ENCODE assay signal across 16 cellular contexts in the genomic region with DNA sequence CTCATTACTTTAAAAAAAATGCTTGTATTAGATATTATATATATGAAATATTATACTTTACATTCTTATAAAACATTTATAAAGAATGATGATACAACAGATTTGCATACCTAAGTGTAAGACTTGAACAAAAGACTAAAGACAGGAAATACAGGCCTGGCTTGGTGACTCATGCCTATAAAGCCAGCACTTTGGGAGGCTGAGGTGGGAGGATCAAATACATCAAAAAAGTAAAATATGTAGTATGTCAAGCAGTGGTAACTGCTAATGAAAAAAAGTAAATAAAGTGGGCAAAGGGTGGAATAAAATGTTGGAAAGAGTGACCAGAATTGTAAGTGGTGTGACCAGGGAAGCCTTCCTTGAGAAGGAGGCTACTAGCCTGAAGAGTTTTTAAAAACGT.
DNase-seq lines count a peak whose midpoint lies in the region; ATAC-seq and TF ChIP-seq lines count a peak whose summit lies in the region.
"Had no signal": no experiment of that assay in that cellular context is flagged by ENCODE, and none has a peak within 500 bp of the region (broad histone marks: within the 10 kb centered on the region; RNA-seq: fewer than 3 reads in every experiment).

No MANE protein-coding gene starts in this region.

- no peaks in the 10 kb centered on the region for H3K4me1 ChIP-seq in psoas muscle
- H3K4me1 ChIP-seq: lower lobe of right lung had no signal

- ATAC-seq in CD4-positive, alpha-beta T cell (ENCODE audit: poor library complexity) = no peak
- ATAC-seq in psoas muscle = no peak
- ATAC-seq: lower lobe of right lung had no signal

- DNase-seq in DMS79 treated with DMSO at 0.1 percent for 48 hours (lab: John Stamatoyannopoulos, UW) (peak; percentile 27), DMS79 (lab: John Stamatoyannopoulos, UW) (no peak), MG63 (peak; percentile 49), chondrocyte (ENCODE audit: low spot score) (no peak), non-pigmented ciliary epithelial cell (ENCODE audit: low read depth) (peak; percentile 24), psoas muscle (no peak), NCI-H2171 treated with DMSO at 0.1 percent for 48 hours (lab: John Stamatoyannopoulos, UW) (no peak)
- DNase-seq in CD4-positive, alpha-beta T cell = no peak
- DNase-seq: activated CD4-positive, alpha-beta T cell treated with anti-CD3 and anti-CD28 coated beads, Interleukin-2, amount 50 U/mL, for 4 hours; dorsolateral prefrontal cortex; lower lobe of right lung; NCI-H1436 treated with DMSO at 0.1 percent for 48 hours; stimulated activated CD4-positive, alpha-beta T cell treated with anti-CD3 and anti-CD28 coated beads, Interleukin-2, amount 100 ng/mL, for 24 hours; T-helper 1 cell had no signal

- no peak overlapping the region for H3K4me3 ChIP-seq in MG63
- H3K4me3 ChIP-seq in psoas muscle = no peak overlapping the region
- H3K4me3 ChIP-seq: dorsolateral prefrontal cortex, lower lobe of right lung had no signal

- POLR2A ChIA-PET in CD4-positive, alpha-beta T cell (lab: Charles Lee) = no interaction called here

- H3K36me3 ChIP-seq in MG63 = no peaks in the 10 kb centered on the region
- no peaks in the 10 kb centered on the region for H3K36me3 ChIP-seq in psoas muscle (ENCODE audit: insufficient read depth in 1 of 2, low read depth in 1 of 2)
- H3K36me3 ChIP-seq: lower lobe of right lung had no signal

- WGBS in psoas muscle, 3 donors = 88 to 98% (median 92%) methylated on average over 1 of the region's 1 CpG

- H3K27ac ChIP-seq in CD4-positive, alpha-beta T cell (ENCODE audit: low read depth, low read length) = no peak overlapping the region
- H3K27ac ChIP-seq in psoas muscle = no peak overlapping the region
- H3K27ac ChIP-seq: 22Rv1, dorsolateral prefrontal cortex, lower lobe of right lung had no signal

- intact Hi-C loops in CD4-positive, alpha-beta T cell (cut with DNase I, micrococcal nuclease) = no loop called here
- intact Hi-C loops in psoas muscle (cut with DNase I) = no loop called here

- peaks cover 4% of the 10 kb centered on the region for H3K36me3 Mint-ChIP-seq in chondrocyte (ENCODE audit: low read depth)
- H3K36me3 Mint-ChIP-seq in CD4-positive, alpha-beta T cell (ENCODE audit: low read depth) = no peaks in the 10 kb centered on the region

- TF ChIP-seq CTCF in chondrocyte (IDR thresholded peaks at IDR 0.05) (no peak), psoas muscle (IDR thresholded peaks at IDR 0.05) (no peak)
- no peak for TF ChIP-seq CTCF in CD4-positive, alpha-beta T cell (IDR thresholded peaks at IDR 0.05)

- H3K27me3 ChIP-seq in MG63 = no peaks in the 10 kb centered on the region
- H3K27me3 ChIP-seq in CD4-positive, alpha-beta T cell (ENCODE audit: control insufficient read depth, insufficient read depth, low read length) = no peaks in the 10 kb centered on the region
- H3K27me3 ChIP-seq in psoas muscle (ENCODE audit: insufficient read depth in 3 of 3, low read length in 2 of 3) = no peaks in the 10 kb centered on the region
- H3K27me3 ChIP-seq: dorsolateral prefrontal cortex had no signal

- H3K9me3 ChIP-seq in MG63 (no peaks in the 10 kb centered on the region), psoas muscle (peaks cover 6% of the 10 kb centered on the region)
- H3K9me3 ChIP-seq in CD4-positive, alpha-beta T cell (ENCODE audit: control insufficient read depth, low read length) = peaks cover 4% of the 10 kb centered on the region
- H3K9me3 ChIP-seq: lower lobe of right lung had no signal

- peaks cover 6% of the 10 kb centered on the region for H3K9me3 Mint-ChIP-seq in chondrocyte (ENCODE audit: low read depth)
- no peaks in the 10 kb centered on the region for H3K9me3 Mint-ChIP-seq in CD4-positive, alpha-beta T cell

- H3K27me3 Mint-ChIP-seq in chondrocyte (ENCODE audit: low read depth) = no peaks in the 10 kb centered on the region
- H3K27me3 Mint-ChIP-seq in CD4-positive, alpha-beta T cell = no peaks in the 10 kb centered on the region
- H3K27me3 Mint-ChIP-seq: stimulated activated naive CD8-positive, alpha-beta T cell treated with anti-CD3 and anti-CD28 coated beads, Interleukin-15, Interleukin-2, amounts not matched to agents 100 ng/mL and 50 ng/mL, for 24 hours had no signal

- CTCF ChIA-PET in CD4-positive, alpha-beta T cell (lab: Charles Lee) = no interaction called here

- peak overlapping the region; percentile 25 for H3K27ac Mint-ChIP-seq in chondrocyte (ENCODE audit: unreplicated experiment)
- H3K27ac Mint-ChIP-seq in CD4-positive, alpha-beta T cell = no peak overlapping the region

- H3K4me1 Mint-ChIP-seq in chondrocyte (ENCODE audit: low read depth) = peaks cover 11% of the 10 kb centered on the region
- H3K4me1 Mint-ChIP-seq in CD4-positive, alpha-beta T cell (ENCODE audit: low read depth) = no peaks in the 10 kb centered on the region

- H3K4me3 Mint-ChIP-seq in chondrocyte (ENCODE audit: unreplicated experiment) = no peak overlapping the region
- no peak overlapping the region for H3K4me3 Mint-ChIP-seq in CD4-positive, alpha-beta T cell
- H3K4me3 Mint-ChIP-seq: stimulated activated naive CD8-positive, alpha-beta T cell treated with anti-CD3 and anti-CD28 coated beads, Interleukin-15, Interleukin-2, amounts not matched to agents 100 ng/mL and 50 ng/mL, for 24 hours had no signal

Comparison
In these comparisons a context has a peak if more than half of its experiments do, and no peak if none do; other contexts are left out.
1. DNase-seq: peak in DMS79 treated with DMSO at 0.1 percent for 48 hours (single experiment), MG63 (single experiment) and non-pigmented ciliary epithelial cell (single experiment); none in DMS79 (single experiment), chondrocyte (single experiment), CD4-positive, alpha-beta T cell (0 of 10), psoas muscle (0 of 2) and NCI-H2171 treated with DMSO at 0.1 percent for 48 hours (single experiment).